Comparison of ENCODE assay signal across 1 cellular context in the genomic region with DNA sequence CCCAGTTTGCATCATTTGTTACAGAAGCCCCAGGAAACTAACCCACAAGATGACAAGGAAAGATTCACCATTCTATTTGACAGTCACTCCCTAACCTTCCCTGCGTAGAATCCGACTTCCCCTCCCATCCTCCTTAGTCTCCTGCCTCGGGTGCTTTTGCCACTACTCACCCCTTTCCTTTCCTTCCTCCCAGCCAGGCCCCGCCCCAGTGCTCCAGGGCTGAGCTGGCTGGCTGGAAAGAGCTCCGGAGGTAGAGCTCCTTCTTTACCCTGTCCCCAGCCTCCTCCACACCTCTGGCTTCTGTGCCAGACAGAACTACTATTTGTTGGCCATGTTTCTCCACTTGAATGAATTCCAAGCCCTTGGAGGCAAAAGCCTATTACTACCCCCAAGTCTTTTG.
TF ChIP-seq lines count a peak whose summit lies in the region.

No MANE protein-coding gene starts in this region.

TF ChIP-seq in SK-N-SH, 30 proteins besides CTCF, POLR2A, EP300 and RAD21 (continued from another document):
- TF ChIP-seq, protein P1, sequence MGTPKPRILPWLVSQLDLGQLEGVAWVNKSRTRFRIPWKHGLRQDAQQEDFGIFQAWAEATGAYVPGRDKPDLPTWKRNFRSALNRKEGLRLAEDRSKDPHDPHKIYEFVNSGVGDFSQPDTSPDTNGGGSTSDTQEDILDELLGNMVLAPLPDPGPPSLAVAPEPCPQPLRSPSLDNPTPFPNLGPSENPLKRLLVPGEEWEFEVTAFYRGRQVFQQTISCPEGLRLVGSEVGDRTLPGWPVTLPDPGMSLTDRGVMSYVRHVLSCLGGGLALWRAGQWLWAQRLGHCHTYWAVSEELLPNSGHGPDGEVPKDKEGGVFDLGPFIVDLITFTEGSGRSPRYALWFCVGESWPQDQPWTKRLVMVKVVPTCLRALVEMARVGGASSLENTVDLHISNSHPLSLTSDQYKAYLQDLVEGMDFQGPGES (IDR thresholded peaks at IDR 0.05; ENCODE audit: low read depth, low read length) = no peak
- TF ChIP-seq, protein P2, sequence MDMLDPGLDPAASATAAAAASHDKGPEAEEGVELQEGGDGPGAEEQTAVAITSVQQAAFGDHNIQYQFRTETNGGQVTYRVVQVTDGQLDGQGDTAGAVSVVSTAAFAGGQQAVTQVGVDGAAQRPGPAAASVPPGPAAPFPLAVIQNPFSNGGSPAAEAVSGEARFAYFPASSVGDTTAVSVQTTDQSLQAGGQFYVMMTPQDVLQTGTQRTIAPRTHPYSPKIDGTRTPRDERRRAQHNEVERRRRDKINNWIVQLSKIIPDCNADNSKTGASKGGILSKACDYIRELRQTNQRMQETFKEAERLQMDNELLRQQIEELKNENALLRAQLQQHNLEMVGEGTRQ (IDR thresholded peaks at IDR 0.05; ENCODE audit: borderline replicate concordance, low read depth, low read length) = no peak
- TF ChIP-seq, protein P3, sequence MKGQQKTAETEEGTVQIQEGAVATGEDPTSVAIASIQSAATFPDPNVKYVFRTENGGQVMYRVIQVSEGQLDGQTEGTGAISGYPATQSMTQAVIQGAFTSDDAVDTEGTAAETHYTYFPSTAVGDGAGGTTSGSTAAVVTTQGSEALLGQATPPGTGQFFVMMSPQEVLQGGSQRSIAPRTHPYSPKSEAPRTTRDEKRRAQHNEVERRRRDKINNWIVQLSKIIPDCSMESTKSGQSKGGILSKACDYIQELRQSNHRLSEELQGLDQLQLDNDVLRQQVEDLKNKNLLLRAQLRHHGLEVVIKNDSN (IDR thresholded peaks at IDR 0.05; ENCODE audit: borderline replicate concordance, low read depth) = no peak
- TF ChIP-seq RXRA (IDR thresholded peaks at IDR 0.05; ENCODE audit: borderline replicate concordance, low read depth) = no peak
- TF ChIP-seq YY1 (IDR thresholded peaks at IDR 0.05; ENCODE audit: low read depth) = no peak
- no peak for TF ChIP-seq GABPA (IDR thresholded peaks at IDR 0.05; ENCODE audit: low read depth)
